Comparison of ENCODE assay signal across 7 cellular contexts in the genomic region with DNA sequence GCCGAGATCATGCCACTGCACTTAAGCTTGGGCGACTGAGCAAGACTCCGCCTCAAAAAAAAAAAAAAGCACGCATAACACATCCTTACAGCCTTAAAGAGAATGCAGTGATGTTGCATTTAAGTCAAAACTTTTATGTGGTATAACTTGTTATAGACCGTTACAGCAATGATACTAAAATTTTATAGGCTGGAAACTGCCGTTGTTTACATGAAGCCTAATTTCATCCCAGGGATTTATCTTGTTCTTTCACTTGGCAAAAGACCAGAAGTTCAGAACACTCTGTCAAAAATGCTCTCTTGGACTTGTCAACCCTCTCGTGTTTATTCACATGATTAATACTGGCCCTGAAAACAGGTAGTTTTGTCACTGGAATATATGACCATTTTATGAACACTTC.
"Had no signal": no experiment of that assay in that cellular context is flagged by ENCODE, and none has a peak within 500 bp of the region (broad histone marks: within the 10 kb centered on the region; RNA-seq: fewer than 3 reads in every experiment).

No MANE protein-coding gene starts in this region.

- H3K27ac ChIP-seq: HL-60 had no signal

- ATAC-seq: GM23338, HepG2 had no signal

- DNase-seq: H9, HCEC 1CT, HFFc6, KG1 had no signal

- H3K4me3 ChIP-seq: GM23338 had no signal
